In the genomic region with DNA sequence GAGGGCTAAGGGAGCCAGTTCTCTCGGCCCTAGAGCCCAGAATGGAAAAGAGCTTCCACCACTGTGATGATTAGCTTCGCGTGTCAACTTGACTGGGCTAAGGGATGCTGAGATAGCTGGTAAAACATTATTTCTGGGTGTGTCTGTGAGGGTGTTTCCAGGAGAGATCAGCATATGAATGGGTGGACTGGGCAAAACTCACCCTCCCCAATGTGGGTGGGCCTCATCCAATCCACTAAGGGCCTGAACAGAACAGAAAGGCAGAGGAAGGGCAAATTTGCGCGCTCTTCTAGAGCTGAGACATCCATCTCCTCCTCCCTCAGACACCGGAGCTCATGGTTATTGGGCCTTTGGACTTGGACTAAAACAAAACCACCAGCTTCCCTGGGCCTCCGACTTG, we compare ENCODE assay signal across 24 cellular contexts.
"Had no signal": no experiment of that assay in that cellular context is flagged by ENCODE, and none has a peak within 500 bp of the region (broad histone marks: within the 10 kb centered on the region; RNA-seq: fewer than 3 reads in every experiment).

No MANE protein-coding gene starts in this region.

- H3K27me3 Mint-ChIP-seq: naive thymus-derived CD8-positive, alpha-beta T cell; stimulated activated memory B cell treated with anti-CD40 and anti-IgM and Interleukin-4, amounts not matched to agents 10 μg/mL and 1 μg/mL and 100 μg/mL, for 72 hours had no signal

- DNase-seq: heart right ventricle; lower lobe of right lung; naive thymus-derived CD8-positive, alpha-beta T cell; nucleus accumbens; pancreas; posterior cingulate gyrus; retina; stimulated activated CD4-positive, alpha-beta T cell treated with anti-CD3 and anti-CD28 coated beads, Interleukin-12 subunit alpha, Interleukin-12 subunit beta, amount 100 ng/mL, for 4 hours; stimulated activated CD4-positive, alpha-beta T cell treated with anti-CD3 and anti-CD28 coated beads, Interleukin-15, amount 100 ng/mL, for 24 hours; stimulated activated CD4-positive, alpha-beta T cell treated with anti-CD3 and anti-CD28 coated beads, Interleukin-2, amount 100 ng/mL, for 24 hours; stimulated activated CD4-positive, alpha-beta T cell treated with anti-CD3 and anti-CD28 coated beads, Interleukin-4, amount 100 ng/mL, for 24 hours; stimulated activated naive CD4-positive, alpha-beta T cell treated with Interleukin-2 at 50 U/mL for 16 hours; tibial artery; upper lobe of right lung had no signal

- H3K27ac ChIP-seq: heart right ventricle, hepatocyte, lower lobe of right lung, pancreas, prostate gland, skin epidermis, suprapubic skin, thoracic aorta, tibial artery, upper lobe of right lung had no signal

- H3K27me3 ChIP-seq: hepatocyte, pancreas, suprapubic skin, tibial artery, upper lobe of right lung had no signal

- ATAC-seq: heart right ventricle; lower lobe of right lung; naive thymus-derived CD8-positive, alpha-beta T cell; pancreas; right cardiac atrium; sciatic nerve; stimulated activated memory B cell treated with anti-CD40 and anti-IgM and Interleukin-4, amounts not matched to agents 10 μg/mL and 1 μg/mL and 100 μg/mL, for 72 hours had no signal

- H3K4me3 ChIP-seq: heart right ventricle, hepatocyte, lower lobe of right lung, pancreas, prostate gland, skin epidermis, suprapubic skin, thoracic aorta, tibial artery, upper lobe of right lung had no signal

- H3K4me1 ChIP-seq: pancreas, prostate gland, upper lobe of right lung had no signal

- H3K9me3 ChIP-seq: heart right ventricle, lower lobe of right lung, pancreas, prostate gland, suprapubic skin, thoracic aorta, tibial artery, upper lobe of right lung had no signal

- H3K36me3 Mint-ChIP-seq: naive thymus-derived CD8-positive, alpha-beta T cell had no signal

- H3K4me3 Mint-ChIP-seq: naive thymus-derived CD8-positive, alpha-beta T cell; nephron; neural crest cell; stimulated activated memory B cell treated with anti-CD40 and anti-IgM and Interleukin-4, amounts not matched to agents 10 μg/mL and 1 μg/mL and 100 μg/mL, for 72 hours had no signal

- H3K36me3 ChIP-seq: heart right ventricle, lower lobe of right lung, pancreas, prostate gland, thoracic aorta, upper lobe of right lung had no signal

- H3K27ac Mint-ChIP-seq: nephron; stimulated activated memory B cell treated with anti-CD40 and anti-IgM and Interleukin-4, amounts not matched to agents 10 μg/mL and 1 μg/mL and 100 μg/mL, for 72 hours had no signal

- H3K9me3 Mint-ChIP-seq: naive thymus-derived CD8-positive, alpha-beta T cell; nephron; neural crest cell; stimulated activated memory B cell treated with anti-CD40 and anti-IgM and Interleukin-4, amounts not matched to agents 10 μg/mL and 1 μg/mL and 100 μg/mL, for 72 hours had no signal

- H3K4me2 ChIP-seq: hepatocyte had no signal

- H2AFZ ChIP-seq: hepatocyte had no signal
